ENCODE assay signal across 18 cellular contexts in genomic region chr14:100060766-100061165, GRCh38. TPM values are rescaled to one million over a fixed set of nuclear protein-coding genes. Genes with fewer than 3 reads are reported as not detected.
A peak's percentile ranks its signal among the peaks of the same experiment; 100 is the strongest.
DNase-seq lines count a peak whose midpoint lies in the region; ATAC-seq and TF ChIP-seq lines count a peak whose summit lies in the region.
"Had no signal": no experiment of that assay in that cellular context is flagged by ENCODE, and none has a peak within 500 bp of the region (broad histone marks: within the 10 kb centered on the region; RNA-seq: fewer than 3 reads in every experiment).

No MANE protein-coding gene starts in this region.

- TF ChIP-seq CTCF in activated B cell treated with CpG ODN at 0.5 μM for 24 hours (IDR thresholded peaks at IDR 0.05) (no peak), Calu3 (IDR thresholded peaks at IDR 0.05; ENCODE audit: unreplicated experiment) (no peak)

- intact Hi-C loops in activated B cell treated with CpG ODN at 0.5 μM for 24 hours (cut with micrococcal nuclease), result no loop called here
- intact Hi-C loops in Calu3 (cut with micrococcal nuclease; ENCODE audit: unreplicated experiment), result no loop called here

- WGBS in thymus, result 87% methylated on average over 3 of the region's 3 CpGs

- peak overlapping the region; percentile 66 for H3K4me3 Mint-ChIP-seq in activated naive CD4-positive, alpha-beta T cell treated with anti-CD3 and anti-CD28 coated beads, Interleukin-2, amount 50 U/mL, for 24 hours
- H3K4me3 Mint-ChIP-seq in activated B cell treated with CpG ODN at 0.5 μM for 24 hours (no peak overlapping the region), Calu3 (ENCODE audit: low read depth, unreplicated experiment) (no peak overlapping the region)
- H3K4me3 Mint-ChIP-seq in central memory CD8-positive, alpha-beta T cell, result peak overlapping the region; percentile 15
- H3K4me3 Mint-ChIP-seq: brain, WTC11 had no signal

- H3K36me3 ChIP-seq in thymus (ENCODE audit: control insufficient read depth, insufficient read depth), result no peaks in the 10 kb centered on the region
- H3K36me3 ChIP-seq: Peyer's patch, SJCRH30, thoracic aorta had no signal

- no peak overlapping the region for H3K4me3 ChIP-seq in thymus (ENCODE audit: low read length)
- H3K4me3 ChIP-seq: GM12878, Peyer's patch, psoas muscle, SJCRH30, thoracic aorta had no signal

- no peaks in the 10 kb centered on the region for H3K9me3 Mint-ChIP-seq in activated naive CD4-positive, alpha-beta T cell treated with anti-CD3 and anti-CD28 coated beads, Interleukin-2, amount 50 U/mL, for 24 hours
- H3K9me3 Mint-ChIP-seq in activated B cell treated with CpG ODN at 0.5 μM for 24 hours (no peaks in the 10 kb centered on the region), Calu3 (ENCODE audit: low read depth, unreplicated experiment) (no peaks in the 10 kb centered on the region)
- no peaks in the 10 kb centered on the region for H3K9me3 Mint-ChIP-seq in central memory CD8-positive, alpha-beta T cell

- no peaks in the 10 kb centered on the region for H3K36me3 Mint-ChIP-seq in activated naive CD4-positive, alpha-beta T cell treated with anti-CD3 and anti-CD28 coated beads, Interleukin-2, amount 50 U/mL, for 24 hours
- H3K36me3 Mint-ChIP-seq in activated B cell treated with CpG ODN at 0.5 μM for 24 hours (ENCODE audit: low read depth) (no peaks in the 10 kb centered on the region), Calu3 (ENCODE audit: insufficient read depth, unreplicated experiment) (peaks cover 5% of the 10 kb centered on the region)
- peaks cover 14% of the 10 kb centered on the region for H3K36me3 Mint-ChIP-seq in central memory CD8-positive, alpha-beta T cell (ENCODE audit: insufficient read depth)
- H3K36me3 Mint-ChIP-seq: WTC11 had no signal

- H3K27me3 ChIP-seq in thymus (ENCODE audit: control insufficient read depth, insufficient read depth), result no peaks in the 10 kb centered on the region
- H3K27me3 ChIP-seq: Peyer's patch, SJCRH30 had no signal

- H3K27ac Mint-ChIP-seq in activated naive CD4-positive, alpha-beta T cell treated with anti-CD3 and anti-CD28 coated beads, Interleukin-2, amount 50 U/mL, for 24 hours, result peak overlapping the region; percentile 96
- H3K27ac Mint-ChIP-seq in activated B cell treated with CpG ODN at 0.5 μM for 24 hours, result peak overlapping the region; percentile 35
- H3K27ac Mint-ChIP-seq in central memory CD8-positive, alpha-beta T cell (ENCODE audit: low read depth), result peak overlapping the region; percentile 26
- no peak overlapping the region for H3K27ac Mint-ChIP-seq in Calu3 (ENCODE audit: unreplicated experiment)
- H3K27ac Mint-ChIP-seq: brain, WTC11 had no signal

- peaks cover 90% of the 10 kb centered on the region for H3K4me1 Mint-ChIP-seq in activated naive CD4-positive, alpha-beta T cell treated with anti-CD3 and anti-CD28 coated beads, Interleukin-2, amount 50 U/mL, for 24 hours
- H3K4me1 Mint-ChIP-seq in activated B cell treated with CpG ODN at 0.5 μM for 24 hours, result peaks cover 65% of the 10 kb centered on the region
- peaks cover 75% of the 10 kb centered on the region for H3K4me1 Mint-ChIP-seq in central memory CD8-positive, alpha-beta T cell
- H3K4me1 Mint-ChIP-seq in Calu3 (ENCODE audit: low read depth, unreplicated experiment), result peaks cover 11% of the 10 kb centered on the region

- H3K4me1 ChIP-seq in thymus (ENCODE audit: control insufficient read depth, insufficient read depth, low read length), result peaks cover 41% of the 10 kb centered on the region
- H3K4me1 ChIP-seq: psoas muscle, SJCRH30 had no signal

- H3K9me3 ChIP-seq in thymus (ENCODE audit: control insufficient read depth), result no peaks in the 10 kb centered on the region
- H3K9me3 ChIP-seq: Peyer's patch, psoas muscle, thoracic aorta had no signal

- BruUV-seq in Calu3 (replicated peaks; lab: Mats Ljungman, UMichigan), result no TSS peak

- H3K27me3 Mint-ChIP-seq in activated naive CD4-positive, alpha-beta T cell treated with anti-CD3 and anti-CD28 coated beads, Interleukin-2, amount 50 U/mL, for 24 hours, result no peaks in the 10 kb centered on the region
- H3K27me3 Mint-ChIP-seq in activated B cell treated with CpG ODN at 0.5 μM for 24 hours (no peaks in the 10 kb centered on the region), Calu3 (ENCODE audit: unreplicated experiment) (no peaks in the 10 kb centered on the region)
- no peaks in the 10 kb centered on the region for H3K27me3 Mint-ChIP-seq in central memory CD8-positive, alpha-beta T cell

- no peak for DNase-seq in activated naive CD4-positive, alpha-beta T cell treated with anti-CD3 and anti-CD28 coated beads, Interleukin-2, amount 50 U/mL, for 16 hours
- DNase-seq in activated B cell treated with CpG ODN at 0.5 μM for 24 hours (no peak), NCI-H345 treated with DMSO at 0.1 percent for 48 hours (lab: John Stamatoyannopoulos, UW; ENCODE audit: unreplicated experiment) (no peak), Calu3 (no peak), NCI-H2029 treated with DMSO at 0.1 percent for 48 hours (lab: John Stamatoyannopoulos, UW) (no peak)
- no peak for DNase-seq in central memory CD8-positive, alpha-beta T cell (ENCODE audit: low spot score in 2 of 2)
- DNase-seq: DMS79 treated with DMSO at 0.1 percent for 48 hours, NCI-H1436, NCI-H524, Peyer's patch, psoas muscle, SJCRH30 had no signal

- no peak for ATAC-seq in activated B cell treated with CpG ODN at 0.5 μM for 24 hours (ENCODE audit: low read depth)
- no peak for ATAC-seq in central memory CD8-positive, alpha-beta T cell (replicated peaks; ENCODE audit: extremely low read depth, poor library complexity, severe bottlenecking)
- ATAC-seq: GM12878, psoas muscle, WTC11 had no signal

- POLR2A ChIA-PET in activated B cell treated with CpG ODN at 0.5 μM for 24 hours (lab: Charles Lee), result interaction anchor here (0.8 to 2.2 kb wide), 3 partner anchors 11 to 132 kb away, joined by 3 to 9 read pairs (median 7); no protein-coding TSS in a partner anchor

- peak overlapping the region; percentile 53 for H3K27ac ChIP-seq in thymus (ENCODE audit: low read depth)
- H3K27ac ChIP-seq: psoas muscle, SJCRH30, thoracic aorta had no signal

- CTCF ChIA-PET in activated B cell treated with CpG ODN at 0.5 μM for 24 hours (lab: Charles Lee), result interaction anchor here (2.4 kb wide), 1 partner anchor 132 kb away, joined by 12 read pairs; no protein-coding TSS in a partner anchor
- CTCF ChIA-PET in Calu3 (lab: Charles Lee), result no interaction called here

RNA-seq across cellular contexts. Expression of gene EVL, which starts 4.5 kb away (rescaled TPM):
- total RNA-seq in activated B cell treated with CpG ODN at 0.5 μM for 24 hours, result 229 and 272 TPM in 2 replicates
- polyA plus RNA-seq in thymus, result 233 TPM
- 24.7 and 33.5 TPM in 2 replicates for total RNA-seq in Calu3 (2022)

Comparison
In these comparisons a context has a peak if more than half of its experiments do, and no peak if none do; other contexts are left out.
1. H3K4me3 Mint-ChIP-seq: peak in activated naive CD4-positive, alpha-beta T cell treated with anti-CD3 and anti-CD28 coated beads, Interleukin-2, amount 50 U/mL, for 24 hours (single experiment) and central memory CD8-positive, alpha-beta T cell (single experiment); none in activated B cell treated with CpG ODN at 0.5 μM for 24 hours (single experiment) and Calu3 (single experiment).